ENCODE assay signal across 32 cellular contexts in genomic region chr7:37945336-37945735, GRCh38. TPM values are rescaled to one million over a fixed set of nuclear protein-coding genes. Genes with fewer than 3 reads are reported as not detected.
A peak's percentile ranks its signal among the peaks of the same experiment; 100 is the strongest.
DNase-seq lines count a peak whose midpoint lies in the region; ATAC-seq lines count a peak whose summit lies in the region.
"Had no signal": no experiment of that assay in that cellular context is flagged by ENCODE, and none has a peak within 500 bp of the region (broad histone marks: within the 10 kb centered on the region; RNA-seq: fewer than 3 reads in every experiment).

No MANE protein-coding gene starts in this region.

- no peak overlapping the region for H3K18ac ChIP-seq in mesendoderm (ENCODE audit: low read length)

- in situ Hi-C loops in Caki2 (cut with HindIII; ENCODE audit: low pct_unique_long_range_greater_than_20kb, low sequenced_read_pairs), result no loop called here

- H3K23ac ChIP-seq in mesendoderm (ENCODE audit: low read length), result no peak overlapping the region

- no CpG with 5 or more reads among the region's 4 CpGs for WGBS in mesendoderm (ENCODE audit: extremely low coverage, insufficient coverage, low lambda C conversion rate)

- H3K79me2 ChIP-seq in mesendoderm (ENCODE audit: control insufficient read depth, insufficient read depth, low read length), result no peaks in the 10 kb centered on the region

- no peak overlapping the region for H3K56ac ChIP-seq in mesendoderm (ENCODE audit: low read length)

- H3K27me3 ChIP-seq in SJCRH30 (no peaks in the 10 kb centered on the region), mesendoderm (ENCODE audit: insufficient read depth, low read length, poor library complexity) (no peaks in the 10 kb centered on the region)
- no peaks in the 10 kb centered on the region for H3K27me3 ChIP-seq in effector memory CD4-positive, alpha-beta T cell (replicated peaks; ENCODE audit: control insufficient read depth, insufficient read depth, low read length, poor library complexity, severe bottlenecking)
- H3K27me3 ChIP-seq: ascending aorta, suprapubic skin had no signal

- no peak overlapping the region for H3K9ac ChIP-seq in mesendoderm (ENCODE audit: low read length)

- ATAC-seq in GM21619 (IDR thresholded peaks at IDR 0.05; ENCODE audit: unreplicated experiment), result no peak
- ATAC-seq: activated naive CD4-positive, alpha-beta T cell treated with anti-CD3 and anti-CD28 coated beads, Interleukin-2, amount 50 U/mL, for 72 hours; stimulated activated effector memory CD8-positive, alpha-beta T cell treated with anti-CD3 and anti-CD28 coated beads, Interleukin-12 subunit alpha, Interleukin-12 subunit beta, amount 100 ng/mL, for 72 hours had no signal

- peak overlapping the region; percentile 90 for H3K27ac ChIP-seq in SJCRH30
- no peak overlapping the region for H3K27ac ChIP-seq in mesendoderm (ENCODE audit: low read depth, low read length)
- no peak overlapping the region for H3K27ac ChIP-seq in effector memory CD4-positive, alpha-beta T cell (ENCODE audit: insufficient read depth, low read length, poor library complexity, severe bottlenecking)
- H3K27ac ChIP-seq: ascending aorta, suprapubic skin had no signal

- no peak overlapping the region for H3K4me3 ChIP-seq in SJCRH30
- H3K4me3 ChIP-seq in mesendoderm (ENCODE audit: low read length), result no peak overlapping the region
- H3K4me3 ChIP-seq in effector memory CD4-positive, alpha-beta T cell (ENCODE audit: insufficient read depth, low read depth, low read length, poor library complexity, severe bottlenecking), result no peak overlapping the region
- H3K4me3 ChIP-seq: ascending aorta, suprapubic skin had no signal

- peak; percentile 25 for DNase-seq in Caki2 (ENCODE audit: low read depth)
- peak; percentile 31 to 47 for DNase-seq in SJCRH30
- DNase-seq in fibroblast of gingiva (ENCODE audit: low read depth), result peak; percentile 15
- peak; percentile 22 for DNase-seq in mesendoderm
- no peak for DNase-seq in NCI-H2029 (lab: John Stamatoyannopoulos, UW)
- DNase-seq in effector memory CD4-positive, alpha-beta T cell, result no peak
- no peak for DNase-seq in NCI-H1417 (lab: John Stamatoyannopoulos, UW)
- DNase-seq: activated CD4-positive, alpha-beta memory T cell treated with anti-CD3 and anti-CD28 coated beads for 36 hours; activated CD4-positive, CD25-positive, alpha-beta regulatory T cell; activated CD8-positive, alpha-beta memory T cell treated with anti-CD3 and anti-CD28 coated beads, Interleukin-2, amount 50 U/mL, for 48 hours; C1 segment of cervical spinal cord; Caco-2; DND-41; effector CD4-positive, alpha-beta T cell; H9; Kasumi-1; kidney glomerular epithelial cell; mammary epithelial cell; naive B cell; NCI-H1048; NCI-H187 treated with DMSO at 0.1 percent for 48 hours; NCI-H446; stimulated activated CD4-positive, alpha-beta T cell treated with anti-CD3 and anti-CD28 coated beads, Interleukin-2, amount 100 ng/mL, for 48 hours; T-helper 9 cell had no signal

- no peak overlapping the region for H3K4ac ChIP-seq in mesendoderm (ENCODE audit: low read depth, low read length)

- H3K9me3 ChIP-seq in SJCRH30 (replicated peaks), result 0 out of 2 replicates have a peak, but pooled peaks cover 2% of the 10 kb centered on the region
- H3K9me3 ChIP-seq in effector memory CD4-positive, alpha-beta T cell (ENCODE audit: control insufficient read depth, low read length), result no peaks in the 10 kb centered on the region
- H3K9me3 ChIP-seq: ascending aorta, Caco-2, suprapubic skin had no signal

- H4K8ac ChIP-seq in mesendoderm (ENCODE audit: low read depth, low read length), result no peak overlapping the region

- H2BK15ac ChIP-seq in mesendoderm (replicated peaks; ENCODE audit: low read depth), result no peak overlapping the region

- H2BK120ac ChIP-seq in mesendoderm (ENCODE audit: low read depth, low read length), result no peak overlapping the region

- peaks cover 34% of the 10 kb centered on the region for H3K4me1 ChIP-seq in SJCRH30
- no peaks in the 10 kb centered on the region for H3K4me1 ChIP-seq in mesendoderm (ENCODE audit: control insufficient read depth, low read depth, low read length)
- no peaks in the 10 kb centered on the region for H3K4me1 ChIP-seq in effector memory CD4-positive, alpha-beta T cell (ENCODE audit: control insufficient read depth, insufficient read depth, low read length, poor library complexity, severe bottlenecking)
- H3K4me1 ChIP-seq: suprapubic skin had no signal

- H3K36me3 ChIP-seq in SJCRH30 (no peaks in the 10 kb centered on the region), mesendoderm (ENCODE audit: control insufficient read depth, insufficient read depth, low read length) (no peaks in the 10 kb centered on the region)
- no peaks in the 10 kb centered on the region for H3K36me3 ChIP-seq in effector memory CD4-positive, alpha-beta T cell (ENCODE audit: control insufficient read depth, insufficient read depth, low read length)
- H3K36me3 ChIP-seq: suprapubic skin had no signal

- no peak overlapping the region for H4K5ac ChIP-seq in mesendoderm (ENCODE audit: low read length)

- H3K79me1 ChIP-seq in mesendoderm (ENCODE audit: low read length), result no peaks in the 10 kb centered on the region

- no peak overlapping the region for H3K4me2 ChIP-seq in mesendoderm (ENCODE audit: low read length)

- H2AK5ac ChIP-seq in mesendoderm (ENCODE audit: low read length), result no peak overlapping the region

- H2BK5ac ChIP-seq in mesendoderm (ENCODE audit: low read length), result no peak overlapping the region

RNA-seq across cellular contexts. Expression of gene EPDR1, which starts 24.9 kb away (rescaled TPM):
- total RNA-seq in Caki2 (2014; rRNA removed; shearing (Covaris generic); ENCODE audit: low replicate concordance), result 250 and 305 TPM in 2 replicates
- total RNA-seq in SJCRH30 (2014; rRNA removed; shearing (Covaris generic)), result 20.2 and 23.3 TPM in 2 replicates
- 9.2 TPM for polyA plus RNA-seq in mesendoderm (2013, experiment 1 of 2)
- 9.5 TPM for polyA plus RNA-seq in mesendoderm (2013, experiment 2 of 2)
- total RNA-seq: OCI-LY7 had no signal

RNA-seq across cellular contexts. Expression of gene SFRP4, which starts 28.7 kb away (rescaled TPM):
- total RNA-seq in Caki2 (2014; rRNA removed; shearing (Covaris generic); ENCODE audit: low replicate concordance), result 19.2 and 19.4 TPM in 2 replicates
- total RNA-seq in SJCRH30 (2014; rRNA removed; shearing (Covaris generic)), result 4.4 and 5.6 TPM in 2 replicates
- polyA plus RNA-seq in mesendoderm (2013, experiment 1 of 2), result 0.01 TPM
- 0.01 TPM for polyA plus RNA-seq in mesendoderm (2013, experiment 2 of 2)
- total RNA-seq: activated CD4-positive, alpha-beta memory T cell treated with anti-CD3 and anti-CD28 coated beads for 36 hours; activated naive CD4-positive, alpha-beta T cell treated with anti-CD3 and anti-CD28 coated beads, Interleukin-2, amount 50 U/mL, for 72 hours; activated T-helper 2 cell treated with anti-CD3 and anti-CD28 coated beads, Interferon-gamma antibody, Interleukin-2, Interleukin-4, amounts not matched to agents 10 μg/mL and 5 μg/mL and 100 μg/mL, durations not matched to agents 14 hours and 24 hours and 36 hours; Caco-2; H9; mammary epithelial cell; OCI-LY7; pulmonary artery endothelial cell had no signal
- polyA plus RNA-seq: mammary epithelial cell had no signal

Comparison
In these comparisons a context has a peak if more than half of its experiments do, and no peak if none do; other contexts are left out.
1. DNase-seq: peak in Caki2 (single experiment), SJCRH30 (2 of 2), fibroblast of gingiva (single experiment) and mesendoderm (single experiment); none in NCI-H2029 (single experiment), effector memory CD4-positive, alpha-beta T cell (0 of 3) and NCI-H1417 (0 of 3).
2. RNA of gene EPDR1, which starts 24.9 kb away (total RNA-seq): 250 to 305 TPM in Caki2; 20.2 to 23.3 TPM in SJCRH30; every median in the first group is over 10 times any median in the second.